In the genomic region with DNA sequence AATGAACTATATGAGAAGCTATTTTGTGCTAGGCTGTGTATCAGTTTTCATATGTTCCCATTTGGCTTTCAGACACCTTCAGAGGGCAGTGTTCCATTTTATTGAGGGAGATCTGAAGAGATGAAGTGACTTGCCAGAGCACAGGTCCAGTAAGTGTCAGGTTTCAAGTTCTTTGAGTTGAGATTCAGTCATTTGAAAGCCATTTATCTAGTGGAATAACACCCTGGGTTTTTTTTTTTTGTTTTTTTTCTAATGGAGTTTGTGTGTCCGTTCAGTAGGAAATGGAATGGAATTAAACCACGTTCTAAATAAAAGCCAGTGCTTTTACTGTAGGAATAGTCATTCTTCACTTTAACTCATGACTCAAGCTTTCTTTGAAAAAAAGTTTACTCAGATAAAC, we compare ENCODE assay signal across 11 cellular contexts.
DNase-seq lines count a peak whose midpoint lies in the region; ATAC-seq and TF ChIP-seq lines count a peak whose summit lies in the region.
"Had no signal": no experiment of that assay in that cellular context is flagged by ENCODE, and none has a peak within 500 bp of the region (broad histone marks: within the 10 kb centered on the region; RNA-seq: fewer than 3 reads in every experiment).

No MANE protein-coding gene starts in this region.

- H3K9me3 ChIP-seq in hepatocyte (ENCODE audit: low read depth) = no peaks in the 10 kb centered on the region

- WGBS in hepatocyte (ENCODE audit: low lambda C conversion rate, missing lambda C conversion rate) = 65% methylated on average over 2 of the region's 2 CpGs

- H3K4me3 Mint-ChIP-seq in stimulated activated memory B cell treated with anti-CD40 and anti-IgM and Interleukin-4, amounts not matched to agents 10 μg/mL and 1 μg/mL and 100 μg/mL, for 72 hours = no peak overlapping the region

- no peaks in the 10 kb centered on the region for H3K79me2 ChIP-seq in hepatocyte

- H3K27me3 ChIP-seq in hepatocyte = no peaks in the 10 kb centered on the region

- no peak for ATAC-seq in GM19397 (IDR thresholded peaks at IDR 0.05; ENCODE audit: unreplicated experiment)
- ATAC-seq in stimulated activated memory B cell treated with anti-CD40 and anti-IgM and Interleukin-4, amounts not matched to agents 10 μg/mL and 1 μg/mL and 100 μg/mL, for 72 hours = no peak
- ATAC-seq in HG03139 (IDR thresholded peaks at IDR 0.05; ENCODE audit: unreplicated experiment) = no peak
- ATAC-seq in GM18517 (IDR thresholded peaks at IDR 0.05; ENCODE audit: unreplicated experiment) = no peak

- TF ChIP-seq EP300 in Ishikawa (IDR thresholded peaks at IDR 0.05; ENCODE audit: borderline replicate concordance) = no peak

- H4K20me1 ChIP-seq in hepatocyte (ENCODE audit: insufficient read depth, poor library complexity, severe bottlenecking) = no peaks in the 10 kb centered on the region

- H3K36me3 ChIP-seq in hepatocyte (replicated peaks; ENCODE audit: insufficient read depth, low read depth) = no peaks in the 10 kb centered on the region

- peak overlapping the region; percentile 7 for H3K27ac ChIP-seq in hepatocyte

- TF ChIP-seq CTCF in hepatocyte (IDR thresholded peaks at IDR 0.05; ENCODE audit: poor library complexity) = peak; percentile 5

- DNase-seq in AG08396 (ENCODE audit: low spot score) = peak; percentile 10
- DNase-seq in SHP77 treated with DMSO at 0.1 percent for 48 hours (lab: John Stamatoyannopoulos, UW) = peak; percentile 29
- DNase-seq in hepatocyte (ENCODE audit: low spot score) = no peak
- DNase-seq: C1 segment of cervical spinal cord; head of caudate nucleus; stimulated activated CD4-positive, alpha-beta T cell treated with anti-CD3 and anti-CD28 coated beads, Interleukin-15, amount 100 ng/mL, for 24 hours had no signal

- H3K27ac Mint-ChIP-seq in stimulated activated memory B cell treated with anti-CD40 and anti-IgM and Interleukin-4, amounts not matched to agents 10 μg/mL and 1 μg/mL and 100 μg/mL, for 72 hours = no peak overlapping the region

- H3K4me2 ChIP-seq in hepatocyte = no peak overlapping the region

- H3K27me3 Mint-ChIP-seq in stimulated activated memory B cell treated with anti-CD40 and anti-IgM and Interleukin-4, amounts not matched to agents 10 μg/mL and 1 μg/mL and 100 μg/mL, for 72 hours = no peaks in the 10 kb centered on the region

- no peaks in the 10 kb centered on the region for H3K9me2 ChIP-seq in hepatocyte (replicated peaks; ENCODE audit: insufficient read depth)

- H3K9me3 Mint-ChIP-seq in stimulated activated memory B cell treated with anti-CD40 and anti-IgM and Interleukin-4, amounts not matched to agents 10 μg/mL and 1 μg/mL and 100 μg/mL, for 72 hours = no peaks in the 10 kb centered on the region

- H2AFZ ChIP-seq in hepatocyte = no peak overlapping the region

- TF ChIP-seq RAD21 in Ishikawa (IDR thresholded peaks at IDR 0.05; ENCODE audit: low read depth) = no peak; the same call in 1 of the 2 replicates

- H3K4me3 ChIP-seq in hepatocyte = no peak overlapping the region

- peaks cover 8% of the 10 kb centered on the region for H3K4me1 ChIP-seq in hepatocyte (ENCODE audit: insufficient read depth)

- no peaks in the 10 kb centered on the region for H3K36me3 Mint-ChIP-seq in stimulated activated memory B cell treated with anti-CD40 and anti-IgM and Interleukin-4, amounts not matched to agents 10 μg/mL and 1 μg/mL and 100 μg/mL, for 72 hours

- H3K4me1 Mint-ChIP-seq in stimulated activated memory B cell treated with anti-CD40 and anti-IgM and Interleukin-4, amounts not matched to agents 10 μg/mL and 1 μg/mL and 100 μg/mL, for 72 hours = no peaks in the 10 kb centered on the region

TF ChIP-seq in Ishikawa, 13 proteins besides CTCF, POLR2A, EP300 and RAD21:
- TF ChIP-seq, protein P1, sequence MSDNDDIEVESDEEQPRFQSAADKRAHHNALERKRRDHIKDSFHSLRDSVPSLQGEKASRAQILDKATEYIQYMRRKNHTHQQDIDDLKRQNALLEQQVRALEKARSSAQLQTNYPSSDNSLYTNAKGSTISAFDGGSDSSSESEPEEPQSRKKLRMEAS (IDR thresholded peaks at IDR 0.05) = no peak
- TF ChIP-seq NFIC (IDR thresholded peaks at IDR 0.05) = peak; percentile 44
